Comparison of ENCODE assay signal across 1 cellular context in genomic region chr16:15090663-15091269, GRCh38.
TF ChIP-seq lines count a peak whose summit lies in the region.

No MANE protein-coding gene starts in this region.

TF ChIP-seq in HepG2, 621 proteins besides CTCF, POLR2A, EP300 and RAD21:
- TF ChIP-seq MAFF (IDR thresholded peaks at IDR 0.05; ENCODE audit: low read depth, low read length): peak; percentile 69
- TF ChIP-seq SMC3 (IDR thresholded peaks at IDR 0.05; ENCODE audit: low read length): 0 out of 2 replicates have a peak, but pooled peaks have one; percentile 13
- peak; percentile 72 for TF ChIP-seq STAG1 (CRISPR knock-in tag; IDR thresholded peaks at IDR 0.05)
- peak; percentile 62 to 77; a peak in 3 of 4 replicates for TF ChIP-seq MAFK (conservative IDR thresholded peaks at IDR 0.05 in 1 of 2, IDR thresholded peaks at IDR 0.05 in 1 of 2; ENCODE audit: low read length in 2 of 2)
TF ChIP-seq in HepG2: peak in this region for 4; not testable (repeated sequence) for 617.
